Comparison of ENCODE assay signal across 1 cellular context in genomic region chr15:99508807-99509311, GRCh38.
TF ChIP-seq lines count a peak whose summit lies in the region.

No MANE protein-coding gene starts in this region.

TF ChIP-seq in GM12878, 131 proteins besides CTCF, POLR2A, EP300 and RAD21 (continued from another document):
- TF ChIP-seq ELK1 (IDR thresholded peaks at IDR 0.05; ENCODE audit: low read depth, low read length) (no peak), USF2 (IDR thresholded peaks at IDR 0.05; ENCODE audit: borderline replicate concordance, low read depth, low read length) (peak; percentile 42; the same call in 1 of the 2 replicates)
